Comparison of ENCODE assay signal across 23 cellular contexts in genomic region chr2:8798393-8798792, GRCh38. TPM values are rescaled to one million over a fixed set of nuclear protein-coding genes. Genes with fewer than 3 reads are reported as not detected.
DNase-seq lines count a peak whose midpoint lies in the region; ATAC-seq, FAIRE-seq and TF ChIP-seq lines count a peak whose summit lies in the region.
"Had no signal": no experiment of that assay in that cellular context is flagged by ENCODE, and none has a peak within 500 bp of the region (broad histone marks: within the 10 kb centered on the region; RNA-seq: fewer than 3 reads in every experiment).

No MANE protein-coding gene starts in this region.

- in situ Hi-C loops in K562 (cut with MboI) = no loop called here

- TF ChIP-seq POLR2A in K562 (conservative IDR thresholded peaks at IDR 0.05) = no peak

- H3K36me3 ChIP-seq in CD8-positive, alpha-beta T cell (ENCODE audit: insufficient read depth, low read length) = peaks cover 13% of the 10 kb centered on the region
- peaks cover 88% of the 10 kb centered on the region for H3K36me3 ChIP-seq in K562 (ENCODE audit: control insufficient read depth, insufficient read depth, low read length)

- no peaks in the 10 kb centered on the region for H4K20me1 ChIP-seq in K562 (replicated peaks; ENCODE audit: control insufficient read depth, insufficient read depth, low read length)
- H4K20me1 ChIP-seq: BLaER1 had no signal

- intact Hi-C loops in CD8-positive, alpha-beta T cell (cut with DNase I, micrococcal nuclease) = no loop called here
- intact Hi-C loops in K562 (cut with micrococcal nuclease) = no loop called here

- H3K36me3 Mint-ChIP-seq in CD8-positive, alpha-beta T cell = peaks cover 88% of the 10 kb centered on the region
- peaks cover 54% of the 10 kb centered on the region for H3K36me3 Mint-ChIP-seq in mesothelial cell of epicardium

- no peaks in the 10 kb centered on the region for H3K27me3 Mint-ChIP-seq in CD8-positive, alpha-beta T cell (ENCODE audit: low read depth)
- H3K27me3 Mint-ChIP-seq in mesothelial cell of epicardium (ENCODE audit: low read depth) = no peaks in the 10 kb centered on the region
- H3K27me3 Mint-ChIP-seq: B cell; CD4-positive, CD25-positive, alpha-beta regulatory T cell; CD8-positive, alpha-beta memory T cell had no signal

- CTCF ChIA-PET in CD8-positive, alpha-beta T cell (lab: Charles Lee) = no interaction called here
- CTCF ChIA-PET in K562 (lab: Yijun Ruan, JAX; ENCODE audit: low intra/inter-chr PET ratio) = no interaction called here

- no peak overlapping the region for H3K9ac ChIP-seq in K562 (ENCODE audit: insufficient read depth in 1 of 2, low read depth in 2 of 2, low read length in 2 of 2)
- H3K9ac ChIP-seq: BLaER1, GM23248 had no signal

- FAIRE-seq in K562 (lab: Jason Lieb, UNC) = no peak
- FAIRE-seq: A204.1, D721Med, GM12878, GM19239, H1 had no signal

- H3K4me1 ChIP-seq in CD8-positive, alpha-beta T cell (ENCODE audit: insufficient read depth, low read length) = peaks cover 5% of the 10 kb centered on the region
- H3K4me1 ChIP-seq in K562 (replicated peaks in 1 of 2; ENCODE audit: control insufficient read depth in 2 of 2, insufficient read depth in 2 of 2, low read length in 2 of 2) = no peaks in the 10 kb centered on the region; a peak in 1 of 5 replicates
- H3K4me1 ChIP-seq: BLaER1 had no signal

- H3K27me3 ChIP-seq in CD8-positive, alpha-beta T cell (ENCODE audit: insufficient read depth, low read length) = no peaks in the 10 kb centered on the region
- no peaks in the 10 kb centered on the region for H3K27me3 ChIP-seq in K562 (ENCODE audit: control insufficient read depth in 2 of 2, insufficient read depth in 2 of 2, low read length in 2 of 2)
- H3K27me3 ChIP-seq: BLaER1 had no signal

- H3K4me3 Mint-ChIP-seq in CD8-positive, alpha-beta T cell = no peak overlapping the region
- no peak overlapping the region for H3K4me3 Mint-ChIP-seq in mesothelial cell of epicardium
- H3K4me3 Mint-ChIP-seq: B cell; CD4-positive, CD25-positive, alpha-beta regulatory T cell; CD8-positive, alpha-beta memory T cell had no signal

- no peak for TF ChIP-seq CTCF in CD8-positive, alpha-beta T cell (IDR thresholded peaks at IDR 0.05)
- TF ChIP-seq CTCF in K562 (IDR thresholded peaks at IDR 0.05 in 2 of 3, conservative IDR thresholded peaks at IDR 0.05 in 1 of 3; ENCODE audit: insufficient read depth in 2 of 3, low read depth in 1 of 3, low read length in 3 of 3) (no peak), mesothelial cell of epicardium (IDR thresholded peaks at IDR 0.05; ENCODE audit: unreplicated experiment) (no peak)

- TF ChIP-seq RAD21 in K562 (CRISPR knock-in tag; conservative IDR thresholded peaks at IDR 0.05 in 1 of 2, IDR thresholded peaks at IDR 0.05 in 1 of 2) = no peak

- ATAC-seq in CD8-positive, alpha-beta T cell = no peak
- no peak for ATAC-seq in K562
- ATAC-seq: GM12878, HCT116 had no signal

- H2AFZ ChIP-seq in K562 (ENCODE audit: low read depth, low read length) = no peak overlapping the region
- H2AFZ ChIP-seq: GM23248 had no signal

- no peaks in the 10 kb centered on the region for H3K79me2 ChIP-seq in K562 (ENCODE audit: control insufficient read depth, insufficient read depth, low read length)

- H3K9me3 ChIP-seq in CD8-positive, alpha-beta T cell (ENCODE audit: low read length) = no peaks in the 10 kb centered on the region
- no peaks in the 10 kb centered on the region for H3K9me3 ChIP-seq in K562 (replicated peaks; ENCODE audit: control insufficient read depth, insufficient read depth, low read depth, low read length)
- H3K9me3 ChIP-seq: BLaER1 had no signal

- no TSS peak for BruUV-seq in K562 (replicated peaks; lab: Mats Ljungman, UMichigan)

- H3K4me3 ChIP-seq in CD8-positive, alpha-beta T cell (ENCODE audit: low read depth, low read length) = no peak overlapping the region
- H3K4me3 ChIP-seq in K562 = no peak overlapping the region
- H3K4me3 ChIP-seq: BLaER1, GM12878, GM23248 had no signal

- H3K9me3 Mint-ChIP-seq in CD8-positive, alpha-beta T cell = no peaks in the 10 kb centered on the region
- no peaks in the 10 kb centered on the region for H3K9me3 Mint-ChIP-seq in mesothelial cell of epicardium
- H3K9me3 Mint-ChIP-seq: CD4-positive, CD25-positive, alpha-beta regulatory T cell; CD8-positive, alpha-beta memory T cell had no signal

- H3K4me1 Mint-ChIP-seq in CD8-positive, alpha-beta T cell (ENCODE audit: low read depth) = peaks cover 12% of the 10 kb centered on the region
- peaks cover 3% of the 10 kb centered on the region for H3K4me1 Mint-ChIP-seq in mesothelial cell of epicardium
- H3K4me1 Mint-ChIP-seq: B cell had no signal

- TF ChIP-seq EP300 in K562 (IDR thresholded peaks at IDR 0.05; ENCODE audit: low read length) = no peak

- no peaks in the 10 kb centered on the region for H3K9me1 ChIP-seq in K562 (ENCODE audit: control insufficient read depth, insufficient read depth, low read length)

- no peak for DNase-seq in CD8-positive, alpha-beta T cell
- DNase-seq in K562 (ENCODE audit: extremely low read depth in 1 of 4, low spot score in 3 of 4) = no peak
- no peak for DNase-seq in mesothelial cell of epicardium (ENCODE audit: low spot score in 2 of 2, unreplicated experiment in 2 of 2)
- no peak for DNase-seq in MV-4-11 (lab: John Stamatoyannopoulos, UW)
- DNase-seq in cerebellar nuclear complex (lab: John Stamatoyannopoulos, UW) = no peak
- DNase-seq in activated CD4-positive, CD25-positive, alpha-beta regulatory T cell (lab: John Stamatoyannopoulos, UW) = no peak
- DNase-seq: CD4-positive, CD25-positive, alpha-beta regulatory T cell; CD8-positive, alpha-beta memory T cell; DMS 273 treated with DMSO at 0.1 percent for 48 hours; DMS79; GDM1; H7 had no signal

- POLR2A ChIA-PET in CD8-positive, alpha-beta T cell (lab: Charles Lee) = no interaction called here
- POLR2A ChIA-PET in K562 (lab: Yijun Ruan, JAX) = no interaction called here

- H3K27ac ChIP-seq in CD8-positive, alpha-beta T cell (ENCODE audit: low read depth, low read length) = no peak overlapping the region
- H3K27ac ChIP-seq in K562 (ENCODE audit: extremely low read depth, low read depth, low read length) = no peak overlapping the region
- H3K27ac ChIP-seq: 22Rv1, BLaER1, C4-2B, GM23248 had no signal

- WGBS in K562 (ENCODE audit: insufficient coverage, low coverage, missing lambda C conversion rate) = 56% methylated on average over 2 of the region's 2 CpGs

- peak overlapping the region; percentile 9 for H3K27ac Mint-ChIP-seq in CD8-positive, alpha-beta T cell
- H3K27ac Mint-ChIP-seq in mesothelial cell of epicardium = peak overlapping the region; percentile 15
- H3K27ac Mint-ChIP-seq: B cell had no signal

- no peak overlapping the region for H3K4me2 ChIP-seq in K562 (ENCODE audit: insufficient read depth, low read length)
- H3K4me2 ChIP-seq: BLaER1 had no signal

TF ChIP-seq in K562, 482 proteins besides CTCF, POLR2A, EP300 and RAD21:
- TF ChIP-seq CEBPB (tag; IDR thresholded peaks at IDR 0.05) (0 out of 2 replicates have a peak, but pooled peaks have one; percentile 14), ZNF408 (CRISPR knock-in tag; IDR thresholded peaks at IDR 0.05; ENCODE audit: low read depth) (no peak), CCNT2 (IDR thresholded peaks at IDR 0.05; ENCODE audit: borderline replicate concordance, extremely low read depth, insufficient read length, low read depth, low read length) (no peak), CEBPG (CRISPR knock-in tag; IDR thresholded peaks at IDR 0.05) (no peak), CEBPG (tag; conservative IDR thresholded peaks at IDR 0.05 in 1 of 2, IDR thresholded peaks at IDR 0.05 in 1 of 2) (0 out of 4 replicates have a peak, but pooled peaks of 1 of the 2 experiments have one; percentile 41), HDAC1 (IDR thresholded peaks at IDR 0.05) (no peak), HMG20B (CRISPR knock-in tag; IDR thresholded peaks at IDR 0.05) (no peak)

RNA-seq across cellular contexts. Expression of gene KIDINS220, which starts 39.0 kb away (rescaled TPM):
- total RNA-seq in CD8-positive, alpha-beta T cell = 10 to 100 TPM; 26.2 to 28.8 TPM
- 91.0 and 238 TPM in 2 replicates for total RNA-seq in K562 (2011; cell fraction: chromatin; rRNA removed; ENCODE audit: low replicate concordance)
- 47.0 and 55.5 TPM in 2 replicates for total RNA-seq in K562 (2011; cell fraction: nucleolus; rRNA removed)
- total RNA-seq in K562 (2011; cell fraction: nucleoplasm; rRNA removed) = 117 and 146 TPM in 2 replicates
- total RNA-seq in K562 (2014; rRNA removed) = 34.5 and 35.6 TPM in 2 replicates
- total RNA-seq in K562 (2014; rRNA removed; fragmentation: Illumina TruSeq; extraction: Trizol) = 41.5 and 45.6 TPM in 2 replicates
- 44.0 and 46.1 TPM in 2 replicates for total RNA-seq in K562 (2015; rRNA removed; fragmentation: Illumina TruSeq; extraction: Trizol)
- 33.8 and 34.4 TPM in 2 replicates for total RNA-seq in K562 (2021)
- 34.0 and 48.0 TPM in 2 replicates for polyA plus RNA-seq in K562 (2011; rRNA removed)
- polyA plus RNA-seq in K562 (2011; cell fraction: cytosol; rRNA removed) = 43.3 and 78.7 TPM in 2 replicates
- polyA plus RNA-seq in K562 (2011; cell fraction: nucleus; rRNA removed) = 50.1 and 51.6 TPM in 2 replicates
- 19.8 and 24.3 TPM in 2 replicates for polyA plus RNA-seq in K562 (2012)
- polyA plus RNA-seq in K562 (2014; fragmentation: Illumina TruSeq; extraction: Trizol) = 31.0 and 34.1 TPM in 2 replicates
- polyA plus RNA-seq in K562 (2014; fragmentation: Nextera tagmentation; extraction: Ambion mirVana) = 10 to 100 TPM; 15.2 to 18.2 TPM
- polyA plus RNA-seq in K562 (2014; rRNA removed) = 25.5 and 28.3 TPM in 2 replicates
- polyA minus RNA-seq in K562 (2011; rRNA and poly(A)+ RNA removed) = 120 and 125 TPM in 2 replicates
- 32.9 and 46.0 TPM in 2 replicates for polyA minus RNA-seq in K562 (2011; cell fraction: cytosol; rRNA and poly(A)+ RNA removed)
- polyA minus RNA-seq in K562 (2011; cell fraction: nucleus; rRNA and poly(A)+ RNA removed) = 80.1 and 122 TPM in 2 replicates
- 102 to 109 TPM (median 105 TPM) in 3 replicates for total RNA-seq in mesothelial cell of epicardium
